Comparison of ENCODE assay signal across 28 cellular contexts in genomic region chr13:75628811-75629210, GRCh38.
"Had no signal": no experiment of that assay in that cellular context is flagged by ENCODE, and none has a peak within 500 bp of the region (broad histone marks: within the 10 kb centered on the region; RNA-seq: fewer than 3 reads in every experiment).

No MANE protein-coding gene starts in this region.

- H3K9me3 Mint-ChIP-seq: activated naive CD8-positive, alpha-beta T cell treated with anti-CD3 and anti-CD28 coated beads for 36 hours had no signal

- H3K4me3 Mint-ChIP-seq: activated CD4-positive, alpha-beta T cell treated with anti-CD3 and anti-CD28 coated beads for 36 hours; activated CD8-positive, alpha-beta memory T cell treated with anti-CD3 and anti-CD28 coated beads, Interleukin-2, amount 10 ng/mL, durations not matched to agents 7 days and 5 days; activated CD8-positive, alpha-beta T cell treated with anti-CD3 and anti-CD28 coated beads, Interleukin-2, amount 10 ng/mL, durations not matched to agents 7 days and 5 days; activated naive CD8-positive, alpha-beta T cell treated with anti-CD3 and anti-CD28 coated beads for 36 hours; neural crest cell; stimulated activated naive B cell treated with anti-CD40 and anti-IgM and Interleukin-4, amounts not matched to agents 10 μg/mL and 1 μg/mL and 100 μg/mL, for 72 hours had no signal

- H3K27me3 Mint-ChIP-seq: activated CD4-positive, alpha-beta T cell treated with anti-CD3 and anti-CD28 coated beads for 36 hours; activated naive CD8-positive, alpha-beta T cell treated with anti-CD3 and anti-CD28 coated beads for 36 hours; naive B cell; stimulated activated naive B cell treated with anti-CD40 and anti-IgM and Interleukin-4, amounts not matched to agents 10 μg/mL and 1 μg/mL and 100 μg/mL, for 72 hours had no signal

- H3K27ac ChIP-seq: adrenal gland, body of pancreas, gastroesophageal sphincter, parathyroid adenoma, right atrium auricular region, stomach, thyroid gland, upper lobe of right lung had no signal

- H3K27me3 ChIP-seq: adrenal gland, body of pancreas, gastroesophageal sphincter, right atrium auricular region, stomach, thyroid gland, upper lobe of right lung had no signal

- H3K9ac ChIP-seq: parathyroid adenoma had no signal

- DNase-seq: activated CD4-positive, alpha-beta T cell treated with anti-CD3 and anti-CD28 coated beads for 36 hours; activated CD4-positive, CD25-positive, alpha-beta regulatory T cell; activated CD8-positive, alpha-beta memory T cell treated with anti-CD3 and anti-CD28 coated beads, Interleukin-2, amount 10 ng/mL, durations not matched to agents 7 days and 5 days; activated CD8-positive, alpha-beta T cell treated with anti-CD3 and anti-CD28 coated beads, Interleukin-2, amount 10 ng/mL, durations not matched to agents 7 days and 5 days; activated naive CD4-positive, alpha-beta T cell; activated naive CD8-positive, alpha-beta T cell treated with anti-CD3 and anti-CD28 coated beads for 36 hours; activated T-cell treated with anti-CD3 and anti-CD28 coated beads, Interleukin-2, amount 50 U/mL, for 48 hours; adrenal gland; aorta; body of pancreas; dermis blood vessel endothelial cell; effector CD4-positive, alpha-beta T cell; head of caudate nucleus; kidney glomerular epithelial cell; naive B cell; nucleus accumbens; stimulated activated CD4-positive, alpha-beta T cell treated with anti-CD3 and anti-CD28 coated beads, Interleukin-15, amount 100 ng/mL, for 24 hours; stimulated activated CD4-positive, alpha-beta T cell treated with anti-CD3 and anti-CD28 coated beads, Interleukin-2, amount 100 ng/mL, for 24 hours; stimulated activated naive B cell treated with anti-CD40 and anti-IgM and Interleukin-4, amounts not matched to agents 10 μg/mL and 1 μg/mL and 100 μg/mL, for 72 hours; stomach; T-helper 1 cell; thyroid gland; upper lobe of right lung had no signal

- H3K79me2 ChIP-seq: parathyroid adenoma had no signal

- H3K4me3 ChIP-seq: adrenal gland, body of pancreas, gastroesophageal sphincter, lung, right atrium auricular region, stomach, thyroid gland, upper lobe of right lung had no signal

- H3K27ac Mint-ChIP-seq: activated CD4-positive, alpha-beta T cell treated with anti-CD3 and anti-CD28 coated beads for 36 hours; activated CD8-positive, alpha-beta memory T cell treated with anti-CD3 and anti-CD28 coated beads, Interleukin-2, amount 10 ng/mL, durations not matched to agents 7 days and 5 days; activated CD8-positive, alpha-beta T cell treated with anti-CD3 and anti-CD28 coated beads, Interleukin-2, amount 10 ng/mL, durations not matched to agents 7 days and 5 days; activated naive CD8-positive, alpha-beta T cell treated with anti-CD3 and anti-CD28 coated beads for 36 hours; stimulated activated naive B cell treated with anti-CD40 and anti-IgM and Interleukin-4, amounts not matched to agents 10 μg/mL and 1 μg/mL and 100 μg/mL, for 72 hours had no signal

- H3K36me3 ChIP-seq: adrenal gland, gastroesophageal sphincter, right atrium auricular region, thyroid gland, upper lobe of right lung had no signal

- H3K9me3 ChIP-seq: adrenal gland, body of pancreas, gastroesophageal sphincter, right atrium auricular region, stomach, thyroid gland, upper lobe of right lung had no signal

- H3K4me1 ChIP-seq: adrenal gland, body of pancreas, gastroesophageal sphincter, parathyroid adenoma, right atrium auricular region, stomach, upper lobe of right lung had no signal

- H2AFZ ChIP-seq: parathyroid adenoma had no signal

- H3K4me1 Mint-ChIP-seq: activated CD8-positive, alpha-beta memory T cell treated with anti-CD3 and anti-CD28 coated beads, Interleukin-2, amount 10 ng/mL, durations not matched to agents 7 days and 5 days; activated naive CD8-positive, alpha-beta T cell treated with anti-CD3 and anti-CD28 coated beads for 36 hours; naive B cell; stimulated activated naive B cell treated with anti-CD40 and anti-IgM and Interleukin-4, amounts not matched to agents 10 μg/mL and 1 μg/mL and 100 μg/mL, for 72 hours had no signal
